In genomic region chr2:216672996-216673395, GRCh38 we compare ENCODE assay signal across 1 cellular context.
TF ChIP-seq lines count a peak whose summit lies in the region.

No MANE protein-coding gene starts in this region.

TF ChIP-seq in HepG2, 621 proteins besides CTCF, POLR2A, EP300 and RAD21:
- no peak for TF ChIP-seq ZBTB10 (CRISPR knock-in tag; IDR thresholded peaks at IDR 0.05; ENCODE audit: borderline replicate concordance)
- no peak for TF ChIP-seq ZNF24 (IDR thresholded peaks at IDR 0.05)
- TF ChIP-seq, protein P1, sequence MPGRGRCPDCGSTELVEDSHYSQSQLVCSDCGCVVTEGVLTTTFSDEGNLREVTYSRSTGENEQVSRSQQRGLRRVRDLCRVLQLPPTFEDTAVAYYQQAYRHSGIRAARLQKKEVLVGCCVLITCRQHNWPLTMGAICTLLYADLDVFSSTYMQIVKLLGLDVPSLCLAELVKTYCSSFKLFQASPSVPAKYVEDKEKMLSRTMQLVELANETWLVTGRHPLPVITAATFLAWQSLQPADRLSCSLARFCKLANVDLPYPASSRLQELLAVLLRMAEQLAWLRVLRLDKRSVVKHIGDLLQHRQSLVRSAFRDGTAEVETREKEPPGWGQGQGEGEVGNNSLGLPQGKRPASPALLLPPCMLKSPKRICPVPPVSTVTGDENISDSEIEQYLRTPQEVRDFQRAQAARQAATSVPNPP (CRISPR knock-in tag; IDR thresholded peaks at IDR 0.05): no peak
- TF ChIP-seq ZNF782 (CRISPR knock-in tag; IDR thresholded peaks at IDR 0.05; ENCODE audit: borderline replicate concordance): no peak
- TF ChIP-seq GABPA (IDR thresholded peaks at IDR 0.05; ENCODE audit: low read depth, low read length): no peak
- TF ChIP-seq GABPA (CRISPR knock-in tag; IDR thresholded peaks at IDR 0.05; ENCODE audit: low read depth): no peak
- no peak for TF ChIP-seq NCOR1 (IDR thresholded peaks at IDR 0.05; ENCODE audit: borderline replicate concordance, low read length)
- no peak for TF ChIP-seq GTF3A (CRISPR knock-in tag; conservative IDR thresholded peaks at IDR 0.05)
- TF ChIP-seq, protein P2, sequence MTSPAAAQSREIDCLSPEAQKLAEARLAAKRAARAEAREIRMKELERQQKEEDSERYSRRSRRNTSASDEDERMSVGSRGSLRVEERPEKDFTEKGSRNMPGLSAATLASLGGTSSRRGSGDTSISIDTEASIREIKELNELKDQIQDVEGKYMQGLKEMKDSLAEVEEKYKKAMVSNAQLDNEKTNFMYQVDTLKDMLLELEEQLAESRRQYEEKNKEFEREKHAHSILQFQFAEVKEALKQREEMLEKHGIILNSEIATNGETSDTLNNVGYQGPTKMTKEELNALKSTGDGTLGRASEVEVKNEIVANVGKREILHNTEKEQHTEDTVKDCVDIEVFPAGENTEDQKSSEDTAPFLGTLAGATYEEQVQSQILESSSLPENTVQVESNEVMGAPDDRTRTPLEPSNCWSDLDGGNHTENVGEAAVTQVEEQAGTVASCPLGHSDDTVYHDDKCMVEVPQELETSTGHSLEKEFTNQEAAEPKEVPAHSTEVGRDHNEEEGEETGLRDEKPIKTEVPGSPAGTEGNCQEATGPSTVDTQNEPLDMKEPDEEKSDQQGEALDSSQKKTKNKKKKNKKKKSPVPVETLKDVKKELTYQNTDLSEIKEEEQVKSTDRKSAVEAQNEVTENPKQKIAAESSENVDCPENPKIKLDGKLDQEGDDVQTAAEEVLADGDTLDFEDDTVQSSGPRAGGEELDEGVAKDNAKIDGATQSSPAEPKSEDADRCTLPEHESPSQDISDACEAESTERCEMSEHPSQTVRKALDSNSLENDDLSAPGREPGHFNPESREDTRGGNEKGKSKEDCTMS (CRISPR knock-in tag; conservative IDR thresholded peaks at IDR 0.05): no peak
- TF ChIP-seq ZNF816 (CRISPR knock-in tag; IDR thresholded peaks at IDR 0.05; ENCODE audit: borderline replicate concordance): no peak
- no peak for TF ChIP-seq ZFP37 (CRISPR knock-in tag; IDR thresholded peaks at IDR 0.05; ENCODE audit: borderline replicate concordance)
- TF ChIP-seq HNRNPK (IDR thresholded peaks at IDR 0.05; ENCODE audit: low read depth, low read length, poor library complexity, severe bottlenecking): no peak
- TF ChIP-seq NCOA1 (CRISPR knock-in tag; IDR thresholded peaks at IDR 0.05): no peak
- TF ChIP-seq ZNF160 (CRISPR knock-in tag; IDR thresholded peaks at IDR 0.05): no peak
- no peak for TF ChIP-seq CCDC6 (CRISPR knock-in tag; IDR thresholded peaks at IDR 0.05)
- no peak for TF ChIP-seq ZNF629 (CRISPR knock-in tag; conservative IDR thresholded peaks at IDR 0.05)
- no peak for TF ChIP-seq SIX1 (CRISPR knock-in tag; IDR thresholded peaks at IDR 0.05; ENCODE audit: borderline replicate concordance)
- TF ChIP-seq E2F2 (CRISPR knock-in tag; IDR thresholded peaks at IDR 0.05; ENCODE audit: borderline replicate concordance): no peak
- no peak for TF ChIP-seq KDM3A (CRISPR knock-in tag; IDR thresholded peaks at IDR 0.05; ENCODE audit: low read depth)
- TF ChIP-seq KDM1A (CRISPR knock-in tag; IDR thresholded peaks at IDR 0.05): no peak
- TF ChIP-seq CREB3 (CRISPR knock-in tag; IDR thresholded peaks at IDR 0.05): no peak
TF ChIP-seq in HepG2: peak in this region for 0.
